ENCODE assay signal across 8 cellular contexts in the genomic region with DNA sequence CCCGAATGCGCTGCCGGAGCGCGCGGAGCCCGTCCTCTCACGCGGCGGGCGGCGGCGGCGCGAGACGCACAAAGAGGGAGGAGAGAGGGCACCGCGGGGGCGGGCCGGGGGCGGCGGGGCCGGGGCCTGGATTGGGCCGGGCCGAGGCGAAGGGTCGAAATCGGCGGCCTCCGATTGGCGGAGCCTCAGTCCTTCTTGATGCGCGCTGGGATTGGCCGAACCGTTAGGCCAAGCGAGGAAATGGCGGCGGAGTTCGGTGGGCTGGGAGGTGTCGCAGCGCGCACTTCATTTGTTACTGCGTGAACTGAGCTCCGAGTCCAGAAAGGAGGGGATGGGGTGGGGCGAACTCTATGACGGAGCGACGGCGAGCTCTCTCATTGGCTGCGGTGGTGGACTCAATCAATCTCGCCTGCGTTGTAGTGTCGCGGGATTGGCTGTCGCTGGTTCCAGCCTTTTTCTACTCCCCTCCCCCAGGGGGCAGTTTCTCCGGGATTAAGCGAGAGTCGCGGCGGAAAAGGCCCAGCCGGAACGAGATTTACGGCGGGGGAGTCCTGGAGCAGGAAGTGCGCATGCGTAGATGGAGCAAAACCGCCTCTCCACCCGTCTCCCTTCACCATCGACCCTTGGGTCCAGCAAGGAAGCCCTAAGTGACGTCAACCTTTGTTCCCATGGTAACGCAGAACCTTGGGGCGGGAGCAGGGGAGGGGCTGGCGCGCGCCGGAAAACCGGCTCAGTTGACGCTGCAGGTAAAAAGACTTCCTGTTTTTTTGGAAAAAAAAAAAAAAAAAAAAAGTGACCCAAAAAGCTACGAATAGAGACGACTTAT. TPM values are rescaled to one million over a fixed set of nuclear protein-coding genes. Genes with fewer than 3 reads are reported as not detected.
A peak's percentile ranks its signal among the peaks of the same experiment; 100 is the strongest.
DNase-seq lines count a peak whose midpoint lies in the region; ATAC-seq and TF ChIP-seq lines count a peak whose summit lies in the region.

A gene with protein sequence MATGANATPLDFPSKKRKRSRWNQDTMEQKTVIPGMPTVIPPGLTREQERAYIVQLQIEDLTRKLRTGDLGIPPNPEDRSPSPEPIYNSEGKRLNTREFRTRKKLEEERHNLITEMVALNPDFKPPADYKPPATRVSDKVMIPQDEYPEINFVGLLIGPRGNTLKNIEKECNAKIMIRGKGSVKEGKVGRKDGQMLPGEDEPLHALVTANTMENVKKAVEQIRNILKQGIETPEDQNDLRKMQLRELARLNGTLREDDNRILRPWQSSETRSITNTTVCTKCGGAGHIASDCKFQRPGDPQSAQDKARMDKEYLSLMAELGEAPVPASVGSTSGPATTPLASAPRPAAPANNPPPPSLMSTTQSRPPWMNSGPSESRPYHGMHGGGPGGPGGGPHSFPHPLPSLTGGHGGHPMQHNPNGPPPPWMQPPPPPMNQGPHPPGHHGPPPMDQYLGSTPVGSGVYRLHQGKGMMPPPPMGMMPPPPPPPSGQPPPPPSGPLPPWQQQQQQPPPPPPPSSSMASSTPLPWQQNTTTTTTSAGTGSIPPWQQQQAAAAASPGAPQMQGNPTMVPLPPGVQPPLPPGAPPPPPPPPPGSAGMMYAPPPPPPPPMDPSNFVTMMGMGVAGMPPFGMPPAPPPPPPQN (minus strand): TSS at position 70 of the 826 bp plus-strand sequence. CDS start 150 bp downstream, outside the sequence.

- DNase-seq in DMS153 treated with DMSO at 0.1 percent for 48 hours (lab: John Stamatoyannopoulos, UW; ENCODE audit: unreplicated experiment) (peak; percentile 99), PC-9 (peak; percentile 100), erythroblast (lab: John Stamatoyannopoulos, UW) (peak; percentile 100)
- peak; percentile 100 for DNase-seq in Jurkat, Clone E6-1 (ENCODE audit: low read depth, low spot score)
- DNase-seq in activated T-cell treated with anti-CD3 and anti-CD28 coated beads, Interleukin-2, amount 50 U/mL, for 1 hour, result peak; percentile 96
- DNase-seq in stimulated activated CD8-positive, alpha-beta memory T cell treated with anti-CD3 and anti-CD28 coated beads, Interleukin-4, amount 100 ng/mL, for 48 hours, result peak; percentile 98

- peaks cover 39% of the 10 kb centered on the region for H3K79me2 ChIP-seq in PC-9 (ENCODE audit: low read depth)

- H4K20me1 ChIP-seq in PC-9 (ENCODE audit: insufficient read depth), result peaks cover 39% of the 10 kb centered on the region

- H3K36me3 ChIP-seq in PC-9 (ENCODE audit: low read depth) (peaks cover 41% of the 10 kb centered on the region), mucosa of rectum (ENCODE audit: control insufficient read depth in 2 of 2, insufficient read depth in 2 of 2, low read length in 2 of 2) (peaks cover 33 to 35% of the 10 kb centered on the region in 2 donors)

- H3K27ac ChIP-seq in PC-9, result peak within 1 kb of the TSS; percentile 86
- peak within 1 kb of the TSS; percentile 99 for H3K27ac ChIP-seq in mucosa of rectum (ENCODE audit: low read depth in 2 of 2, low read length in 2 of 2)

- H3K4me1 ChIP-seq in PC-9 (replicated peaks; ENCODE audit: insufficient read depth) (peaks cover 26% of the 10 kb centered on the region), mucosa of rectum (ENCODE audit: control insufficient read depth in 2 of 2, insufficient read depth in 2 of 2, low read length in 2 of 2) (peaks cover 19 to 20% of the 10 kb centered on the region in 2 donors)

- H3K9ac ChIP-seq in mucosa of rectum (ENCODE audit: low read depth in 1 of 2, low read length in 2 of 2), result peak within 1 kb of the TSS; percentile 89 to 92

- no peaks in the 10 kb centered on the region for H3K27me3 ChIP-seq in PC-9 (ENCODE audit: insufficient read depth, low read depth)
- H3K27me3 ChIP-seq in mucosa of rectum (ENCODE audit: control insufficient read depth in 2 of 2, insufficient read depth in 2 of 2, low read length in 2 of 2), result no peaks in the 10 kb centered on the region

- 0 out of 2 replicates have a peak, but pooled peaks have one; percentile 2 for TF ChIP-seq CTCF in PC-9 (conservative IDR thresholded peaks at IDR 0.05)

- ATAC-seq in GM21619 (IDR thresholded peaks at IDR 0.05; ENCODE audit: unreplicated experiment), result peak; percentile 71

- peak; percentile 85 for TF ChIP-seq POLR2A in erythroblast (IDR thresholded peaks at IDR 0.05; ENCODE audit: low read length)

- H3K9me3 ChIP-seq in PC-9 (ENCODE audit: insufficient read depth, low read depth) (no peaks in the 10 kb centered on the region), mucosa of rectum (ENCODE audit: control insufficient read depth in 2 of 2, low read length in 2 of 2) (no peaks in the 10 kb centered on the region)

- intact Hi-C loops in PC-9 (cut with micrococcal nuclease; ENCODE audit: unreplicated experiment), result loop anchor here (1.0 to 10.0 kb wide), 5 partner anchors 32 to 420 kb away; a partner anchor contains a TSS

- POLR2A ChIA-PET in PC-9 (lab: Charles Lee; ENCODE audit: unreplicated experiment), result interaction anchor here (0.5 to 1.4 kb wide), 27 partner anchors 16 to 1112 kb away, joined by 3 to 19 read pairs (median 6); a partner anchor contains a TSS

- peak within 1 kb of the TSS; percentile 92 for H3K4me3 ChIP-seq in Jurkat, Clone E6-1 (ENCODE audit: low read length)
- H3K4me3 ChIP-seq in PC-9, result peak within 1 kb of the TSS; percentile 98
- peak within 1 kb of the TSS; percentile 96 to 97 for H3K4me3 ChIP-seq in mucosa of rectum (ENCODE audit: low read length in 2 of 2)

- H3F3A ChIP-seq in PC-9 (ENCODE audit: insufficient read depth, low read depth), result peaks cover 68% of the 10 kb centered on the region

- H3K4me2 ChIP-seq in PC-9, result peak within 1 kb of the TSS; percentile 98

- peak within 1 kb of the TSS; percentile 83 for H2AFZ ChIP-seq in PC-9

- H3K9me2 ChIP-seq in PC-9 (ENCODE audit: insufficient read depth), result no peaks in the 10 kb centered on the region

- CTCF ChIA-PET in PC-9 (lab: Charles Lee), result interaction anchor here (0.6 to 1.0 kb wide), 8 partner anchors 10 to 1612 kb away, joined by 3 to 15 read pairs (median 3); a partner anchor contains a TSS

- no TSS peak for BruUV-seq in PC-9 (replicated peaks; lab: Mats Ljungman, UMichigan)

RNA-seq across cellular contexts. Expression of the gene that starts here (rescaled TPM):
- polyA plus RNA-seq in Jurkat, Clone E6-1 (2012; ENCODE audit: insufficient read depth, insufficient read length), result 244 TPM
- 253 and 336 TPM in 2 replicates for total RNA-seq in PC-9 (2021)

Comparison
In these comparisons a context has a peak if more than half of its experiments do, and no peak if none do; other contexts are left out.
1. Peak in every context shown above with its lines: DNase-seq, ATAC-seq, H3K4me3 ChIP-seq and H3K27ac ChIP-seq.